26 cellular contexts compared by ENCODE assay signal in genomic region chr6:94835264-94835663, GRCh38.
"Had no signal": no experiment of that assay in that cellular context is flagged by ENCODE, and none has a peak within 500 bp of the region (broad histone marks: within the 10 kb centered on the region; RNA-seq: fewer than 3 reads in every experiment).

No MANE protein-coding gene starts in this region.

- H3K4me3 ChIP-seq: stomach, suprapubic skin, testis, thoracic aorta, thyroid gland, tibial artery, tibial nerve, transverse colon, upper lobe of left lung, upper lobe of right lung, uterus, vagina had no signal

- H3K4me1 ChIP-seq: stomach, suprapubic skin, testis, thyroid gland, tibial artery, tibial nerve, transverse colon, upper lobe of left lung, upper lobe of right lung, uterus, vagina had no signal

- H3K36me3 ChIP-seq: stomach, suprapubic skin, thoracic aorta, thyroid gland, tibial artery, tibial nerve, transverse colon, upper lobe of left lung, upper lobe of right lung, uterus, vagina had no signal

- DNase-seq: stimulated activated CD4-positive, alpha-beta T cell treated with anti-CD3 and anti-CD28 coated beads, Interleukin-2, amount 100 ng/mL, for 48 hours; stimulated activated CD4-positive, alpha-beta T cell treated with anti-CD3 and anti-CD28 coated beads, Interleukin-4, amount 100 ng/mL, for 1 hour; stimulated activated CD4-positive, alpha-beta T cell treated with anti-CD3 and anti-CD28 coated beads, Interleukin-4, amount 100 ng/mL, for 24 hours; stimulated activated CD4-positive, alpha-beta T cell treated with anti-CD3 and anti-CD28 coated beads, Interleukin-4, amount 100 ng/mL, for 4 hours; stimulated activated CD8-positive, alpha-beta memory T cell treated with anti-CD3 and anti-CD28 coated beads, Interleukin-4, amount 100 ng/mL, for 48 hours; stimulated activated naive B cell treated with anti-CD40 and anti-IgM and Interleukin-4, amounts not matched to agents 10 μg/mL and 1 μg/mL and 100 μg/mL, for 72 hours; stimulated activated naive CD4-positive, alpha-beta T cell; stimulated activated naive CD4-positive, alpha-beta T cell treated with Interleukin-2 at 50 U/mL for 16 hours; stimulated activated naive CD8-positive, alpha-beta T cell treated with anti-CD3 and anti-CD28 coated beads, Interleukin-15, amount 100 ng/mL, for 72 hours; stimulated activated naive CD8-positive, alpha-beta T cell treated with anti-CD3 and anti-CD28 coated beads, Interleukin-15, Interleukin-2, amounts not matched to agents 100 U/mL and 50 U/mL, for 24 hours; stomach; substantia nigra; testis; thyroid gland; tibial artery; transverse colon; trophoblast cell; upper lobe of left lung; upper lobe of right lung; uterus had no signal

- H3K27me3 ChIP-seq: stomach, suprapubic skin, testis, thyroid gland, tibial artery, tibial nerve, transverse colon, upper lobe of left lung, upper lobe of right lung, uterus, vagina had no signal

- H3K27ac ChIP-seq: stomach, suprapubic skin, testis, thoracic aorta, thyroid gland, tibial artery, tibial nerve, transverse colon, upper lobe of left lung, upper lobe of right lung, uterus, vagina had no signal

- H3K9me3 ChIP-seq: suprapubic skin, testis, thoracic aorta, thyroid gland, tibial artery, tibial nerve, transverse colon, upper lobe of left lung, upper lobe of right lung, uterus, vagina had no signal

- ATAC-seq: stimulated activated effector memory CD8-positive, alpha-beta T cell treated with anti-CD3 and anti-CD28 coated beads, Interleukin-12 subunit alpha, Interleukin-12 subunit beta, amount 100 ng/mL, for 72 hours; stimulated activated memory B cell treated with anti-CD40 and anti-IgM and Interleukin-4, amounts not matched to agents 10 μg/mL and 1 μg/mL and 100 μg/mL, for 72 hours; stimulated activated naive B cell treated with anti-CD40 and anti-IgM and Interleukin-4, amounts not matched to agents 10 μg/mL and 1 μg/mL and 100 μg/mL, for 72 hours; stimulated activated naive CD8-positive, alpha-beta T cell treated with anti-CD3 and anti-CD28 coated beads, Interleukin-15, amount 100 ng/mL, for 72 hours; stimulated activated naive CD8-positive, alpha-beta T cell treated with anti-CD3 and anti-CD28 coated beads, Interleukin-15, Interleukin-2, amounts not matched to agents 100 U/mL and 50 U/mL, for 24 hours; upper lobe of right lung had no signal
